In genomic region chr1:59413327-59413720, GRCh38 we compare ENCODE assay signal across 1 cellular context.
TF ChIP-seq lines count a peak whose summit lies in the region.

No MANE protein-coding gene starts in this region.

TF ChIP-seq in GM12878, 131 proteins besides CTCF, POLR2A, EP300 and RAD21 (continued from another document):
- TF ChIP-seq ZNF592 (IDR thresholded peaks at IDR 0.05) (no peak), GATAD2B (conservative IDR thresholded peaks at IDR 0.05; ENCODE audit: low read depth) (no peak), ZBED1 (IDR thresholded peaks at IDR 0.05; ENCODE audit: borderline replicate concordance) (no peak), YBX1 (IDR thresholded peaks at IDR 0.05) (no peak), BCLAF1 (IDR thresholded peaks at IDR 0.05) (no peak), CREM (IDR thresholded peaks at IDR 0.05; ENCODE audit: low read depth) (no peak), ELK1 (IDR thresholded peaks at IDR 0.05; ENCODE audit: low read depth, low read length) (no peak)
